Comparison of ENCODE assay signal across 1 cellular context in the genomic region with DNA sequence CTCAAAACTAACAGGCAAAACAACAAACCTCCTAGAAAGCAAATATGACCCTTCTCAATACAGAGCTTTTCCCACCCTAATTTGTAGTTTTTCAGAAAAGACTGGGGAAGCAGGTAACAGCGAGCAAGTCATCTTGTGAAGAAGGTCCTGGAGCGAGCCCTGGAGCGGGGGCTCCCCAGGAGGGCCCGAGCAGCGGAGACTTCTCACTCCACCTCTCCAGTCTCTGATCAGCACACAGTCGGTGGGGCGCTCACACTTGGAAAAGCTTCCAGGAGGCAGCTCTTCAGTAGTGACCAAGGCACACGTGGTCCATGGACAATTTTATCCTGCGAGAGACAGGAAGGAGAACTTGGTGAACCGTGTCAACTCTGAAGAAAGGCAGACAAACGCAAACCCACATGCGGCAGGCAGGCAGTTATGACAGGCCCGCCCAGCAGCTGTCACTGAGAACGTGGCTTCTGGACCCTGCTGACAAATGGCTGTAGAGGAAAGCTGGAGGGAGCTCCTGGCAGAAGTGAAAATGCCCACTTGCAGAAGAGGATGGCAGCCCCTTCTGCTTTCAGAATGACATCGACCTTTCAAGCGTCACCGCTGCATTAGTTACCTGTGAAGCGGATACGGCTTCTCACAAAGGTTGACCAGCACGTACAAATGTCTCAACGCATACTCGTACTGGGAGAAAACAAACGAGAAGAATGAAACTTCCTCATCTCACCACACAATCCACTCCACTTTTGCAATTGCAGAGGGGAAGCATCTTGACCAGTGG.
TF ChIP-seq lines count a peak whose summit lies in the region.

No MANE protein-coding gene starts in this region.

TF ChIP-seq in GM12878, 131 proteins besides CTCF, POLR2A, EP300 and RAD21 (continued from another document):
- TF ChIP-seq, protein P1, sequence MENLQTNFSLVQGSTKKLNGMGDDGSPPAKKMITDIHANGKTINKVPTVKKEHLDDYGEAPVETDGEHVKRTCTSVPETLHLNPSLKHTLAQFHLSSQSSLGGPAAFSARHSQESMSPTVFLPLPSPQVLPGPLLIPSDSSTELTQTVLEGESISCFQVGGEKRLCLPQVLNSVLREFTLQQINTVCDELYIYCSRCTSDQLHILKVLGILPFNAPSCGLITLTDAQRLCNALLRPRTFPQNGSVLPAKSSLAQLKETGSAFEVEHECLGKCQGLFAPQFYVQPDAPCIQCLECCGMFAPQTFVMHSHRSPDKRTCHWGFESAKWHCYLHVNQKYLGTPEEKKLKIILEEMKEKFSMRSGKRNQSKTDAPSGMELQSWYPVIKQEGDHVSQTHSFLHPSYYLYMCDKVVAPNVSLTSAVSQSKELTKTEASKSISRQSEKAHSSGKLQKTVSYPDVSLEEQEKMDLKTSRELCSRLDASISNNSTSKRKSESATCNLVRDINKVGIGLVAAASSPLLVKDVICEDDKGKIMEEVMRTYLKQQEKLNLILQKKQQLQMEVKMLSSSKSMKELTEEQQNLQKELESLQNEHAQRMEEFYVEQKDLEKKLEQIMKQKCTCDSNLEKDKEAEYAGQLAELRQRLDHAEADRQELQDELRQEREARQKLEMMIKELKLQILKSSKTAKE (IDR thresholded peaks at IDR 0.05; ENCODE audit: low read depth, poor library complexity, severe bottlenecking), result peak; percentile 48
- TF ChIP-seq RFX5 (IDR thresholded peaks at IDR 0.05; ENCODE audit: low read depth, low read length) (no peak), TARDBP (IDR thresholded peaks at IDR 0.05; ENCODE audit: borderline replicate concordance) (no peak), YBX1 (IDR thresholded peaks at IDR 0.05) (no peak), IKZF2 (IDR thresholded peaks at IDR 0.05) (peak; percentile 88 to 89), CHD4 (IDR thresholded peaks at IDR 0.05) (no peak), GATAD2B (conservative IDR thresholded peaks at IDR 0.05; ENCODE audit: low read depth) (peak; percentile 78; the same call in 1 of the 2 replicates), MTA3 (IDR thresholded peaks at IDR 0.05; ENCODE audit: borderline replicate concordance, low read length) (no peak; the same call in 1 of the 2 replicates), SP1 (IDR thresholded peaks at IDR 0.05; ENCODE audit: low read depth, low read length) (no peak), SREBF2 (IDR thresholded peaks at IDR 0.05; ENCODE audit: low read length) (no peak), ESRRA (IDR thresholded peaks at IDR 0.05; ENCODE audit: low read length) (no peak), KLF5 (IDR thresholded peaks at IDR 0.05; ENCODE audit: partially characterized antibody) (no peak), TCF3 (IDR thresholded peaks at IDR 0.05; ENCODE audit: borderline replicate concordance, insufficient read depth, low read depth, low read length) (peak; percentile 66; the same call in 1 of the 2 replicates)
- TF ChIP-seq, protein P2, sequence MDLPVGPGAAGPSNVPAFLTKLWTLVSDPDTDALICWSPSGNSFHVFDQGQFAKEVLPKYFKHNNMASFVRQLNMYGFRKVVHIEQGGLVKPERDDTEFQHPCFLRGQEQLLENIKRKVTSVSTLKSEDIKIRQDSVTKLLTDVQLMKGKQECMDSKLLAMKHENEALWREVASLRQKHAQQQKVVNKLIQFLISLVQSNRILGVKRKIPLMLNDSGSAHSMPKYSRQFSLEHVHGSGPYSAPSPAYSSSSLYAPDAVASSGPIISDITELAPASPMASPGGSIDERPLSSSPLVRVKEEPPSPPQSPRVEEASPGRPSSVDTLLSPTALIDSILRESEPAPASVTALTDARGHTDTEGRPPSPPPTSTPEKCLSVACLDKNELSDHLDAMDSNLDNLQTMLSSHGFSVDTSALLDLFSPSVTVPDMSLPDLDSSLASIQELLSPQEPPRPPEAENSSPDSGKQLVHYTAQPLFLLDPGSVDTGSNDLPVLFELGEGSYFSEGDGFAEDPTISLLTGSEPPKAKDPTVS (IDR thresholded peaks at IDR 0.05; ENCODE audit: low read depth, low read length), result no peak
